In genomic region chr11:75270896-75271415, GRCh38 we compare ENCODE assay signal across 10 cellular contexts. TPM values are rescaled to one million over a fixed set of nuclear protein-coding genes. Genes with fewer than 3 reads are reported as not detected.
A peak's percentile ranks its signal among the peaks of the same experiment; 100 is the strongest.
DNase-seq lines count a peak whose midpoint lies in the region; ATAC-seq and TF ChIP-seq lines count a peak whose summit lies in the region.
"Had no signal": no experiment of that assay in that cellular context is flagged by ENCODE, and none has a peak within 500 bp of the region (broad histone marks: within the 10 kb centered on the region; RNA-seq: fewer than 3 reads in every experiment).

No MANE protein-coding gene starts in this region.

- no peaks in the 10 kb centered on the region for H3K79me2 ChIP-seq in GM23338 (replicated peaks; ENCODE audit: insufficient read depth)

- CTCF ChIA-PET in activated CD8-positive, alpha-beta T cell treated with anti-CD3 and anti-CD28 coated beads for 36 hours (lab: Charles Lee), result interaction anchor here (0.6 to 13.4 kb wide), 17 partner anchors 9 to 261 kb away, joined by 3 to 442 read pairs (median 4); partner anchors contain the start of gene TPBGL

- DNase-seq in NCI-H2227 (lab: John Stamatoyannopoulos, UW; ENCODE audit: unreplicated experiment), result peak; percentile 21
- no peak for DNase-seq in NCI-H2227 treated with DMSO at 0.1 percent for 48 hours (lab: John Stamatoyannopoulos, UW)
- DNase-seq in GM23338 (ENCODE audit: low spot score), result peak; percentile 54
- DNase-seq in activated CD8-positive, alpha-beta T cell treated with anti-CD3 and anti-CD28 coated beads for 36 hours, result peak; percentile 37
- DNase-seq in memory B cell (ENCODE audit: low spot score in 2 of 2), result no peak
- DNase-seq in activated effector memory CD4-positive, alpha-beta T cell treated with Interleukin-2 at 50 U/mL for 16 hours, result no peak
- DNase-seq: left cardiac atrium had no signal

- POLR2A ChIA-PET in activated CD8-positive, alpha-beta T cell treated with anti-CD3 and anti-CD28 coated beads for 36 hours (lab: Charles Lee), result no interaction called here

- H3K27ac ChIP-seq in GM23338 (ENCODE audit: low read depth), result no peak overlapping the region
- H3K27ac ChIP-seq: C4-2B had no signal

- H3K36me3 ChIP-seq in GM23338 (ENCODE audit: insufficient read depth), result no peaks in the 10 kb centered on the region

- no peak; the same call in 2 of the 3 replicates for ATAC-seq in GM23338
- ATAC-seq in activated CD8-positive, alpha-beta T cell treated with anti-CD3 and anti-CD28 coated beads for 36 hours, result no peak
- ATAC-seq in memory B cell (ENCODE audit: low read depth), result peak; percentile 16
- no peak for ATAC-seq in GM19324 (IDR thresholded peaks at IDR 0.05; ENCODE audit: low FRiP score, unreplicated experiment)
- no peak for ATAC-seq in HG02852 (IDR thresholded peaks at IDR 0.05; ENCODE audit: unreplicated experiment)

- no peak overlapping the region for H2AFZ ChIP-seq in GM23338

- H3K4me3 ChIP-seq in GM23338, result no peak overlapping the region

- H3K27me3 Mint-ChIP-seq in GM23338 (ENCODE audit: insufficient read depth, low read depth, poor library complexity) (peaks cover 4% of the 10 kb centered on the region), memory B cell (no peaks in the 10 kb centered on the region)
- no peaks in the 10 kb centered on the region for H3K27me3 Mint-ChIP-seq in activated CD8-positive, alpha-beta T cell treated with anti-CD3 and anti-CD28 coated beads for 36 hours

- no peaks in the 10 kb centered on the region for H3K9me2 ChIP-seq in GM23338 (ENCODE audit: insufficient read depth)

- no peaks in the 10 kb centered on the region for H3K27me3 ChIP-seq in GM23338 (ENCODE audit: insufficient read depth)

- H3K27ac Mint-ChIP-seq in GM23338 (no peak overlapping the region), memory B cell (no peak overlapping the region)
- no peak overlapping the region for H3K27ac Mint-ChIP-seq in activated CD8-positive, alpha-beta T cell treated with anti-CD3 and anti-CD28 coated beads for 36 hours

- no peaks in the 10 kb centered on the region for H3K4me1 ChIP-seq in GM23338 (ENCODE audit: insufficient read depth)

- H3K4me1 Mint-ChIP-seq in GM23338 (peaks cover 11% of the 10 kb centered on the region), memory B cell (peaks cover 20% of the 10 kb centered on the region)
- H3K4me1 Mint-ChIP-seq in activated CD8-positive, alpha-beta T cell treated with anti-CD3 and anti-CD28 coated beads for 36 hours (ENCODE audit: low read depth), result peaks cover 30% of the 10 kb centered on the region

- H3K9me3 Mint-ChIP-seq in GM23338 (no peaks in the 10 kb centered on the region), memory B cell (no peaks in the 10 kb centered on the region)
- H3K9me3 Mint-ChIP-seq in activated CD8-positive, alpha-beta T cell treated with anti-CD3 and anti-CD28 coated beads for 36 hours, result no peaks in the 10 kb centered on the region

- intact Hi-C loops in activated CD8-positive, alpha-beta T cell treated with anti-CD3 and anti-CD28 coated beads for 36 hours (cut with micrococcal nuclease), result loop anchor here (10.0 kb wide), 1 partner anchor 264 kb away; no protein-coding TSS in a partner anchor

- H3K4me2 ChIP-seq in GM23338, result no peak overlapping the region

- no peaks in the 10 kb centered on the region for H4K20me1 ChIP-seq in GM23338 (replicated peaks; ENCODE audit: insufficient read depth)

- H3K36me3 Mint-ChIP-seq in GM23338 (ENCODE audit: low read depth) (peaks cover 51% of the 10 kb centered on the region), memory B cell (no peaks in the 10 kb centered on the region)
- H3K36me3 Mint-ChIP-seq in activated CD8-positive, alpha-beta T cell treated with anti-CD3 and anti-CD28 coated beads for 36 hours (ENCODE audit: low read depth), result peaks cover 7% of the 10 kb centered on the region

- peak; percentile 62 to 64 for TF ChIP-seq CTCF in GM23338 (conservative IDR thresholded peaks at IDR 0.05; ENCODE audit: low read depth in 2 of 2)
- TF ChIP-seq CTCF in activated CD8-positive, alpha-beta T cell treated with anti-CD3 and anti-CD28 coated beads for 36 hours (IDR thresholded peaks at IDR 0.05), result peak; percentile 36

- H3F3A ChIP-seq in GM23338 (replicated peaks; ENCODE audit: low read depth), result no peaks in the 10 kb centered on the region

- H3K4me3 Mint-ChIP-seq in GM23338 (no peak overlapping the region), memory B cell (no peak overlapping the region)
- no peak overlapping the region for H3K4me3 Mint-ChIP-seq in activated CD8-positive, alpha-beta T cell treated with anti-CD3 and anti-CD28 coated beads for 36 hours

TF ChIP-seq in GM23338, 12 proteins besides CTCF, POLR2A, EP300 and RAD21:
- TF ChIP-seq EZH2phosphoT487 (IDR thresholded peaks at IDR 0.05; ENCODE audit: unreplicated experiment) (no peak), JUNB (IDR thresholded peaks at IDR 0.05; ENCODE audit: unreplicated experiment) (no peak), ZNF331 (CRISPR knock-in tag; IDR thresholded peaks at IDR 0.05; ENCODE audit: low read depth) (no peak)

RNA-seq across cellular contexts. Expression of gene TPBGL, which starts 30.4 kb away (rescaled TPM):
- total RNA-seq in GM23338 (2014; rRNA removed; shearing (Covaris generic)), result 0.16 and 0.21 TPM in 2 replicates
- 0.08 and 0.40 TPM in 2 replicates for polyA plus RNA-seq in GM23338 (2016; fragmentation: Nextera tagmentation; extraction: Ambion mirVana)
- total RNA-seq in activated CD8-positive, alpha-beta T cell treated with anti-CD3 and anti-CD28 coated beads for 36 hours, result under 1 TPM; 0.18 to 0.20 TPM

Comparison
In these comparisons a context has a peak if more than half of its experiments do, and no peak if none do; other contexts are left out.
1. DNase-seq: peak in NCI-H2227 (single experiment), GM23338 (single experiment) and activated CD8-positive, alpha-beta T cell treated with anti-CD3 and anti-CD28 coated beads for 36 hours (single experiment); none in NCI-H2227 treated with DMSO at 0.1 percent for 48 hours (single experiment), memory B cell (0 of 2) and activated effector memory CD4-positive, alpha-beta T cell treated with Interleukin-2 at 50 U/mL for 16 hours (single experiment).